In the genomic region with DNA sequence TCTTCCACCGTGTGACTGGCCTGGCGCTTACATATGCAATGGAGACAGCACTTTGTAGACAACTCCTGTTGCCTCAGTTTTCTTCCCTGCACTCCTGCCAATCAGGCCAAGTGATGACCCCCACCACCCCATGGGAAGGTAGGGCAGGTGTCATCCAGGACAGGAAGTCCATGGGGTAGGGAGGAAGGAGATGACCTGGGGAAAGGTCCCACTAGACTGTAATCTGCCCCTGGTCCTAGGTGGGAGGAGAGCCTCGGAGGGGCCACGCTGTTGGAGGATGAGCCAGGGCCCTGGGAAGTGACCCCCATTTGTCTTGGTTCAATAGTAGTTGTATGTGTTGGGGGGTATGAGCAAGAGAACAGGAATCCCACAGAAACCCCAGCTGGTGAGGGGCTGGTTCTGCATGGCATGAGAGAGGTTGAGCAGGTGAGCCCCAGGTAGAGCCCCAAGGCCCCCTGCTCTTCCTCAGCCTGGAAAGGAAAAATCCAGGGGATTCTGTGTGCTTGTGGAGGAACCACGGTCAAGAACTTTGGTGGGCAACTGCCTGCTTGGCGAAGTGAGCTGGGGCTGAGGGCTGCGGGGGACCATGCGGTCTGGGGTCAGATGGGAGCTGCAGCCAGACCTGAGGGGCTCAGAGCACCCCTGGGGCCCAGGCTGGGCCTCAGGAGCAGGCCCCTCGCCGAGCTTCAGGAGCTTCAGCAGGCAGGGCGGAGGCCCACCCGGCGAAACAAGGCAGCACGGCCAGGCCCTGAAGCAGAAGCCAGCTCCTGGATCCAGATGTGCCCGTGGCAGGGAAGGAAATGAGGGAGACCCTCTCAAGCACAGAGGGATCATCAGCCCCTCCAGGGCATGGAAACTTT, we compare ENCODE assay signal across 16 cellular contexts. TPM values are rescaled to one million over a fixed set of nuclear protein-coding genes. Genes with fewer than 3 reads are reported as not detected.
DNase-seq lines count a peak whose midpoint lies in the region; ATAC-seq and TF ChIP-seq lines count a peak whose summit lies in the region.
"Had no signal": no experiment of that assay in that cellular context is flagged by ENCODE, and none has a peak within 500 bp of the region (broad histone marks: within the 10 kb centered on the region; RNA-seq: fewer than 3 reads in every experiment).

No MANE protein-coding gene starts in this region.

- peaks cover 3% of the 10 kb centered on the region for H3K36me3 Mint-ChIP-seq in endodermal cell (ENCODE audit: low read depth)

- no peaks in the 10 kb centered on the region for H3K4me1 ChIP-seq in endodermal cell (ENCODE audit: control insufficient read depth, insufficient read depth, low read length)
- H3K4me1 ChIP-seq: Peyer's patch had no signal

- TF ChIP-seq CTCF in GM13976 (IDR thresholded peaks at IDR 0.05; ENCODE audit: borderline replicate concordance, control extremely low read depth, extremely low read depth, insufficient read depth, missing control alignments) (no peak), endodermal cell (conservative IDR thresholded peaks at IDR 0.05) (no peak)

- no peak overlapping the region for H3K27ac ChIP-seq in endodermal cell (ENCODE audit: low read depth, low read length)
- H3K27ac ChIP-seq: Peyer's patch had no signal

- peaks cover 4% of the 10 kb centered on the region for H3K27me3 Mint-ChIP-seq in endodermal cell (ENCODE audit: insufficient read depth)
- H3K27me3 Mint-ChIP-seq: B cell; CD4-positive, alpha-beta T cell had no signal

- peaks cover 7% of the 10 kb centered on the region for H3K9me3 Mint-ChIP-seq in endodermal cell
- H3K9me3 Mint-ChIP-seq: CD4-positive, alpha-beta T cell had no signal

- no peaks in the 10 kb centered on the region for H3K9me3 ChIP-seq in endodermal cell (ENCODE audit: control insufficient read depth, low read length)
- H3K9me3 ChIP-seq: Peyer's patch had no signal

- H3K9ac ChIP-seq in endodermal cell (ENCODE audit: extremely low read depth, low read length, poor library complexity, severe bottlenecking), result no peak overlapping the region

- DNase-seq in D341Med (ENCODE audit: low spot score), result peak; percentile 10
- peak; percentile 28 for DNase-seq in GM13976 (ENCODE audit: low spot score)
- DNase-seq in endodermal cell, result peak; percentile 39
- DNase-seq in posterior vena cava (ENCODE audit: low spot score), result peak; percentile 73
- DNase-seq in activated naive CD4-positive, alpha-beta T cell treated with anti-CD3 and anti-CD28 coated beads, Interleukin-2, amount 50 U/mL, for 16 hours, result no peak
- no peak for DNase-seq in NCI-H2227 treated with DMSO at 0.1 percent for 48 hours (lab: John Stamatoyannopoulos, UW)
- DNase-seq: IMR-90, NCI-H1930, NCI-H2171, NCI-H510A, NCI-H82, SHP77 had no signal

- H3K4me3 Mint-ChIP-seq in endodermal cell, result no peak overlapping the region
- H3K4me3 Mint-ChIP-seq: B cell; CD4-positive, alpha-beta T cell had no signal

- in situ Hi-C loops in GM13976 (cut with MboI; ENCODE audit: low sequenced_read_pairs, unreplicated experiment), result no loop called here

- WGBS in endodermal cell (ENCODE audit: insufficient coverage in 1 of 2, insufficient read length in 1 of 2), 2 experiments, result 93 to 96% methylated on average over 9 to 15 of the region's 15 CpGs

- no peak overlapping the region for H3K27ac Mint-ChIP-seq in endodermal cell
- H3K27ac Mint-ChIP-seq: CD4-positive, alpha-beta T cell had no signal

- no peaks in the 10 kb centered on the region for H3K36me3 ChIP-seq in endodermal cell (ENCODE audit: control insufficient read depth, insufficient read depth, low read length)
- H3K36me3 ChIP-seq: Peyer's patch had no signal

- H3K27me3 ChIP-seq in endodermal cell (ENCODE audit: control insufficient read depth, insufficient read depth, low read length, poor library complexity, severe bottlenecking), result no peaks in the 10 kb centered on the region
- H3K27me3 ChIP-seq: Peyer's patch had no signal

- H3K4me1 Mint-ChIP-seq in endodermal cell, result no peaks in the 10 kb centered on the region

- no peak for ATAC-seq in HG03432 (IDR thresholded peaks at IDR 0.05; ENCODE audit: unreplicated experiment)

- intact Hi-C loops in posterior vena cava (cut with DNase I), result loop anchor here in 1 of 2 donors (2.0 to 10.0 kb wide), 2 partner anchors 141 to 289 kb away; partner anchors contain the start of gene RASD1

- no peak overlapping the region for H3K4me3 ChIP-seq in endodermal cell (ENCODE audit: low read length)
- H3K4me3 ChIP-seq: Peyer's patch had no signal

RNA-seq across cellular contexts. Expression of gene NT5M, which starts 50.7 kb away (rescaled TPM):
- total RNA-seq in endodermal cell (10 to 100 TPM in 1 of 2 donors, 1 to 10 TPM in 1; 6.5 to 11.8 TPM), posterior vena cava (1 to 10 TPM; 2.8 to 3.0 TPM)
- polyA plus RNA-seq in endodermal cell (2013, experiment 1 of 2), result 6.3 TPM
- polyA plus RNA-seq in endodermal cell (2013, experiment 2 of 2), result 6.3 TPM

Comparison
In these comparisons a context has a peak if more than half of its experiments do, and no peak if none do; other contexts are left out.
1. DNase-seq: peak in D341Med (single experiment), GM13976 (single experiment), endodermal cell (single experiment) and posterior vena cava (single experiment); none in activated naive CD4-positive, alpha-beta T cell treated with anti-CD3 and anti-CD28 coated beads, Interleukin-2, amount 50 U/mL, for 16 hours (single experiment) and NCI-H2227 treated with DMSO at 0.1 percent for 48 hours (single experiment).